8 cellular contexts compared by ENCODE assay signal in genomic region chr7:151085329-151085690, GRCh38. TPM values are rescaled to one million over a fixed set of nuclear protein-coding genes. Genes with fewer than 3 reads are reported as not detected.
DNase-seq lines count a peak whose midpoint lies in the region; ATAC-seq and TF ChIP-seq lines count a peak whose summit lies in the region.

No MANE protein-coding gene starts in this region.

- peaks cover under 1% of the 10 kb centered on the region; the same call in 1 of the 2 replicates for H3K9me3 ChIP-seq in AG04450 (ENCODE audit: control insufficient read depth, insufficient read depth, low read length)

- intact Hi-C loops in natural killer cell (cut with micrococcal nuclease), result no loop called here

- H3K4me3 Mint-ChIP-seq in natural killer cell, result peak overlapping the region; percentile 88

- peaks cover 48 to 65% of the 10 kb centered on the region in 2 donors for H3K4me1 Mint-ChIP-seq in natural killer cell

- DNase-seq in AG04450 (ENCODE audit: low read depth, low spot score) (no peak), LNCaP clone FGC (ENCODE audit: low read depth) (no peak), natural killer cell (no peak), NCI-H2171 treated with DMSO at 0.1 percent for 48 hours (lab: John Stamatoyannopoulos, UW) (no peak), RKO (ENCODE audit: low spot score) (no peak)

- ATAC-seq in natural killer cell (no peak), GM21576 (IDR thresholded peaks at IDR 0.05; ENCODE audit: unreplicated experiment) (no peak), HG03095 (IDR thresholded peaks at IDR 0.05; ENCODE audit: unreplicated experiment) (no peak)

- CTCF ChIA-PET in AG04450 (lab: Charles Lee), result interaction anchor here (1.2 to 8.9 kb wide), 4 partner anchors 25 to 67 kb away, joined by 3 to 86 read pairs (median 4); no protein-coding TSS in a partner anchor

- peak overlapping the region; percentile 88 to 98 for H3K27ac Mint-ChIP-seq in natural killer cell

- H3K36me3 Mint-ChIP-seq in natural killer cell, result no peaks in the 10 kb centered on the region

- TF ChIP-seq CTCF in AG04450 (IDR thresholded peaks at IDR 0.05; ENCODE audit: low read depth, low read length) (no peak), LNCaP clone FGC (IDR thresholded peaks at IDR 0.05; ENCODE audit: control insufficient read depth, extremely low read depth, insufficient read depth) (no peak), natural killer cell (IDR thresholded peaks at IDR 0.05) (no peak)

- POLR2A ChIA-PET in AG04450 (lab: Yijun Ruan, JAX), result interaction anchor here (0.6 to 1.3 kb wide), 4 partner anchors 22 to 28 kb away, joined by 3 to 4 read pairs (median 4); no protein-coding TSS in a partner anchor

- no peaks in the 10 kb centered on the region for H3K27me3 ChIP-seq in AG04450 (ENCODE audit: control insufficient read depth, insufficient read depth, low read length)

- H3K4me3 ChIP-seq in AG04450 (ENCODE audit: low read depth, low read length) (peak overlapping the region; percentile 66), LNCaP clone FGC (ENCODE audit: low read depth, low read length) (peak overlapping the region; percentile 38; the same call in 1 of the 2 replicates)

- H3K27me3 Mint-ChIP-seq in natural killer cell (ENCODE audit: low read depth in 2 of 2), result no peaks in the 10 kb centered on the region

- no peaks in the 10 kb centered on the region for H3K9me3 Mint-ChIP-seq in natural killer cell

- H3K27ac ChIP-seq in AG04450 (ENCODE audit: low read depth, low read length) (no peak overlapping the region), cingulate gyrus (ENCODE audit: low read depth, low read length) (peak overlapping the region; percentile 96)

RNA-seq across cellular contexts. Expression of gene AGAP3, which starts 1.0 kb away (rescaled TPM):
- polyA plus RNA-seq in AG04450 (2011; rRNA removed), result 41.6 and 44.6 TPM in 2 replicates
- 44.7 and 64.4 TPM in 2 replicates for polyA minus RNA-seq in AG04450 (2011; rRNA and poly(A)+ RNA removed)
- total RNA-seq in natural killer cell, result 10 to 100 TPM; 27.7 to 46.9 (median 42.8) TPM

RNA-seq across cellular contexts. Expression of gene TMUB1, which starts 2.0 kb away (rescaled TPM):
- 9.7 and 11.3 TPM in 2 replicates for polyA plus RNA-seq in AG04450 (2011; rRNA removed)
- polyA minus RNA-seq in AG04450 (2011; rRNA and poly(A)+ RNA removed), result 2.3 and 3.9 TPM in 2 replicates
- 10 to 100 TPM; 44.1 to 49.8 (median 47.3) TPM for total RNA-seq in natural killer cell

RNA-seq across cellular contexts. Expression of gene FASTK, which starts 4.7 kb away (rescaled TPM):
- 44.1 and 59.9 TPM in 2 replicates for polyA plus RNA-seq in AG04450 (2011; rRNA removed)
- polyA minus RNA-seq in AG04450 (2011; rRNA and poly(A)+ RNA removed), result 45.5 and 61.4 TPM in 2 replicates
- total RNA-seq in natural killer cell, result 10 to 100 TPM; 72.8 to 89.4 (median 85.2) TPM

RNA-seq across cellular contexts. Expression of gene SLC4A2, which starts 25.9 kb away (rescaled TPM):
- 40.5 and 41.0 TPM in 2 replicates for polyA plus RNA-seq in AG04450 (2011; rRNA removed)
- polyA minus RNA-seq in AG04450 (2011; rRNA and poly(A)+ RNA removed), result 49.9 and 58.5 TPM in 2 replicates
- total RNA-seq in natural killer cell, result 10 to 100 TPM; 60.4 to 87.3 (median 66.1) TPM

RNA-seq across cellular contexts. Expression of gene CDK5, which starts 27.6 kb away (rescaled TPM):
- polyA plus RNA-seq in AG04450 (2011; rRNA removed), result 23.8 and 27.2 TPM in 2 replicates
- polyA minus RNA-seq in AG04450 (2011; rRNA and poly(A)+ RNA removed), result 26.2 and 30.3 TPM in 2 replicates
- total RNA-seq in natural killer cell, result 1 to 10 TPM; 6.2 to 8.0 (median 6.6) TPM
